Comparison of ENCODE assay signal across 8 cellular contexts in the genomic region with DNA sequence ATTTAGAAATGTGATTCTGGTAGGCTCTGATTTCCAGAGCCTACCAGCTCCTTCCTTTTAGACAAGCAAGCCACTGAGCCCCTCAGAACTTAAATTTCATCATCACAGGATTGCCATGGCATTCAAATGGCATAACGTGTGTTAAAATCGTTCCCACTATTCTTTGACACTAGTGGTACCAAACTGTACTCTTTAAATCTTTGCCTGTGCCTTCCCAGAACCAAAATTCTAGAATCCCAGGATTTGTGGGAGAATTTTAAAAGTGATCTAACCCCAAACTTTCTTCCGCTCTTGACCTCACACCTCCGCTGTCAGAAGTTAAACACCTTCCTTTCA. TPM values are rescaled to one million over a fixed set of nuclear protein-coding genes. Genes with fewer than 3 reads are reported as not detected.
DNase-seq lines count a peak whose midpoint lies in the region; ATAC-seq, FAIRE-seq and TF ChIP-seq lines count a peak whose summit lies in the region.

No MANE protein-coding gene starts in this region.

- H3K4me3 ChIP-seq in DND-41 (ENCODE audit: low read depth in 1 of 2, low read length in 2 of 2) (peak overlapping the region; percentile 81 to 93; a peak in 3 of 4 replicates), HL-60 (replicated peaks; ENCODE audit: insufficient read depth, low read length) (peak overlapping the region; percentile 50), neural cell (ENCODE audit: low read length) (peak overlapping the region; percentile 76)

- H3K27me3 Mint-ChIP-seq in chondrocyte (ENCODE audit: low read depth) = no peaks in the 10 kb centered on the region

- no peaks in the 10 kb centered on the region for H3F3A ChIP-seq in neural cell (ENCODE audit: insufficient read depth, low read length, poor library complexity, severe bottlenecking)

- H3K9me3 ChIP-seq in DND-41 (ENCODE audit: insufficient read depth, low read length, severe bottlenecking) (no peaks in the 10 kb centered on the region), neural cell (ENCODE audit: low read length) (no peaks in the 10 kb centered on the region)

- H3K36me3 Mint-ChIP-seq in chondrocyte (ENCODE audit: low read depth) = peaks cover 3% of the 10 kb centered on the region

- TF ChIP-seq RAD21 in neural cell (conservative IDR thresholded peaks at IDR 0.05) = no peak

- H3K27ac Mint-ChIP-seq in chondrocyte (ENCODE audit: unreplicated experiment) = peak overlapping the region; percentile 95

- H4K20me1 ChIP-seq in DND-41 (ENCODE audit: insufficient read depth, low read length) = no peaks in the 10 kb centered on the region
- H4K20me1 ChIP-seq in neural cell (ENCODE audit: insufficient read depth) = no peaks in the 10 kb centered on the region

- H3K9ac ChIP-seq in DND-41 (ENCODE audit: low read depth, low read length) (peak overlapping the region; percentile 92), neural cell (ENCODE audit: low read length) (peak overlapping the region; percentile 85)

- ATAC-seq in DND-41 (ENCODE audit: insufficient read depth, low read depth) = no peak

- H3K4me1 ChIP-seq in DND-41 (ENCODE audit: insufficient read depth, low read length) = peaks cover 20% of the 10 kb centered on the region

- FAIRE-seq in urothelium cell line (lab: Jason Lieb, UNC) = no peak

- H3K9me2 ChIP-seq in neural cell (ENCODE audit: insufficient read depth, low read length) = no peaks in the 10 kb centered on the region

- H2AFZ ChIP-seq in DND-41 (ENCODE audit: low read depth, low read length) (peak overlapping the region; percentile 98), neural cell (ENCODE audit: low read depth, low read length) (peak overlapping the region; percentile 65)

- H3K9me3 Mint-ChIP-seq in chondrocyte (ENCODE audit: low read depth) = no peaks in the 10 kb centered on the region

- H3K27ac ChIP-seq in DND-41 (ENCODE audit: low read length) = peak overlapping the region; percentile 73
- peak overlapping the region; percentile 81 for H3K27ac ChIP-seq in HL-60 (replicated peaks)
- no peak overlapping the region for H3K27ac ChIP-seq in neural cell (ENCODE audit: low read length)

- DNase-seq in DND-41 (no peak), HL-60 (ENCODE audit: low read depth in 1 of 2, low spot score in 1 of 2) (no peak), chondrocyte (ENCODE audit: low spot score) (no peak), globus pallidus (ENCODE audit: low spot score) (no peak), urothelium cell line (ENCODE audit: low spot score) (no peak), NOMO-1 treated with DMSO at 0.1 percent for 48 hours (lab: John Stamatoyannopoulos, UW; ENCODE audit: unreplicated experiment) (no peak), iPS-NIHi7 (ENCODE audit: extremely low spot score) (no peak)

- peaks cover 19% of the 10 kb centered on the region for H3K4me1 Mint-ChIP-seq in chondrocyte (ENCODE audit: low read depth)

- H3K4me3 Mint-ChIP-seq in chondrocyte (ENCODE audit: unreplicated experiment) = peak overlapping the region; percentile 79

- no peaks in the 10 kb centered on the region for H3K27me3 ChIP-seq in DND-41 (ENCODE audit: insufficient read depth, low read length, poor library complexity)
- H3K27me3 ChIP-seq in HL-60 (ENCODE audit: insufficient read depth, poor library complexity, severe bottlenecking) = no peaks in the 10 kb centered on the region
- no peaks in the 10 kb centered on the region for H3K27me3 ChIP-seq in neural cell (ENCODE audit: insufficient read depth, low read depth, low read length)

- TF ChIP-seq CTCF in DND-41 (IDR thresholded peaks at IDR 0.05; ENCODE audit: borderline replicate concordance, extremely low read depth, low read length, poor library complexity, severe bottlenecking) = no peak
- no peak for TF ChIP-seq CTCF in HL-60 (IDR thresholded peaks at IDR 0.05; ENCODE audit: insufficient read depth, low read length)
- TF ChIP-seq CTCF in chondrocyte (IDR thresholded peaks at IDR 0.05) = no peak
- TF ChIP-seq CTCF in neural cell (IDR thresholded peaks at IDR 0.05; ENCODE audit: poor library complexity, severe bottlenecking) = no peak

- H3K79me2 ChIP-seq in DND-41 (ENCODE audit: insufficient read depth, low read length) (peaks cover 19% of the 10 kb centered on the region), neural cell (replicated peaks; ENCODE audit: insufficient read depth, low read length) (no peaks in the 10 kb centered on the region)

- no peak for TF ChIP-seq EP300 in neural cell (conservative IDR thresholded peaks at IDR 0.05; ENCODE audit: poor library complexity, severe bottlenecking)

- H3K36me3 ChIP-seq in DND-41 (ENCODE audit: insufficient read depth, low read length) (peaks cover 16% of the 10 kb centered on the region; the same call in 1 of the 2 replicates), neural cell (ENCODE audit: insufficient read depth, low read length) (no peaks in the 10 kb centered on the region)

- H3K4me2 ChIP-seq in DND-41 (ENCODE audit: insufficient read depth, low read length) (peak overlapping the region; percentile 70), neural cell (ENCODE audit: low read length) (peak overlapping the region; percentile 60)

TF ChIP-seq in neural cell, 6 proteins besides CTCF, POLR2A, EP300 and RAD21:
- no peak for TF ChIP-seq SMC3 (conservative IDR thresholded peaks at IDR 0.05; ENCODE audit: poor library complexity)
- TF ChIP-seq, protein P1, sequence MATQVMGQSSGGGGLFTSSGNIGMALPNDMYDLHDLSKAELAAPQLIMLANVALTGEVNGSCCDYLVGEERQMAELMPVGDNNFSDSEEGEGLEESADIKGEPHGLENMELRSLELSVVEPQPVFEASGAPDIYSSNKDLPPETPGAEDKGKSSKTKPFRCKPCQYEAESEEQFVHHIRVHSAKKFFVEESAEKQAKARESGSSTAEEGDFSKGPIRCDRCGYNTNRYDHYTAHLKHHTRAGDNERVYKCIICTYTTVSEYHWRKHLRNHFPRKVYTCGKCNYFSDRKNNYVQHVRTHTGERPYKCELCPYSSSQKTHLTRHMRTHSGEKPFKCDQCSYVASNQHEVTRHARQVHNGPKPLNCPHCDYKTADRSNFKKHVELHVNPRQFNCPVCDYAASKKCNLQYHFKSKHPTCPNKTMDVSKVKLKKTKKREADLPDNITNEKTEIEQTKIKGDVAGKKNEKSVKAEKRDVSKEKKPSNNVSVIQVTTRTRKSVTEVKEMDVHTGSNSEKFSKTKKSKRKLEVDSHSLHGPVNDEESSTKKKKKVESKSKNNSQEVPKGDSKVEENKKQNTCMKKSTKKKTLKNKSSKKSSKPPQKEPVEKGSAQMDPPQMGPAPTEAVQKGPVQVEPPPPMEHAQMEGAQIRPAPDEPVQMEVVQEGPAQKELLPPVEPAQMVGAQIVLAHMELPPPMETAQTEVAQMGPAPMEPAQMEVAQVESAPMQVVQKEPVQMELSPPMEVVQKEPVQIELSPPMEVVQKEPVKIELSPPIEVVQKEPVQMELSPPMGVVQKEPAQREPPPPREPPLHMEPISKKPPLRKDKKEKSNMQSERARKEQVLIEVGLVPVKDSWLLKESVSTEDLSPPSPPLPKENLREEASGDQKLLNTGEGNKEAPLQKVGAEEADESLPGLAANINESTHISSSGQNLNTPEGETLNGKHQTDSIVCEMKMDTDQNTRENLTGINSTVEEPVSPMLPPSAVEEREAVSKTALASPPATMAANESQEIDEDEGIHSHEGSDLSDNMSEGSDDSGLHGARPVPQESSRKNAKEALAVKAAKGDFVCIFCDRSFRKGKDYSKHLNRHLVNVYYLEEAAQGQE (IDR thresholded peaks at IDR 0.05; ENCODE audit: borderline replicate concordance) = no peak
- TF ChIP-seq POLR2AphosphoS5 (IDR thresholded peaks at IDR 0.05) = no peak
- TF ChIP-seq EZH2 (IDR thresholded peaks at IDR 0.05; ENCODE audit: borderline replicate concordance, insufficient read depth, low read length, poor library complexity, severe bottlenecking) = no peak
- no peak for TF ChIP-seq MXI1 (conservative IDR thresholded peaks at IDR 0.05; ENCODE audit: poor library complexity, severe bottlenecking)
- TF ChIP-seq TAF1 (IDR thresholded peaks at IDR 0.05; ENCODE audit: low read depth) = no peak

RNA-seq across cellular contexts. Expression of a gene that starts 0.3 kb away (rescaled TPM):
- total RNA-seq in chondrocyte = 8.9 to 13.1 TPM (median 9.5 TPM) in 3 replicates
- polyA plus RNA-seq in neural cell = 17.3 and 23.7 TPM in 2 replicates
- polyA minus RNA-seq in neural cell = 30.2 and 31.5 TPM in 2 replicates
